ENCODE assay signal across 11 cellular contexts in the genomic region with DNA sequence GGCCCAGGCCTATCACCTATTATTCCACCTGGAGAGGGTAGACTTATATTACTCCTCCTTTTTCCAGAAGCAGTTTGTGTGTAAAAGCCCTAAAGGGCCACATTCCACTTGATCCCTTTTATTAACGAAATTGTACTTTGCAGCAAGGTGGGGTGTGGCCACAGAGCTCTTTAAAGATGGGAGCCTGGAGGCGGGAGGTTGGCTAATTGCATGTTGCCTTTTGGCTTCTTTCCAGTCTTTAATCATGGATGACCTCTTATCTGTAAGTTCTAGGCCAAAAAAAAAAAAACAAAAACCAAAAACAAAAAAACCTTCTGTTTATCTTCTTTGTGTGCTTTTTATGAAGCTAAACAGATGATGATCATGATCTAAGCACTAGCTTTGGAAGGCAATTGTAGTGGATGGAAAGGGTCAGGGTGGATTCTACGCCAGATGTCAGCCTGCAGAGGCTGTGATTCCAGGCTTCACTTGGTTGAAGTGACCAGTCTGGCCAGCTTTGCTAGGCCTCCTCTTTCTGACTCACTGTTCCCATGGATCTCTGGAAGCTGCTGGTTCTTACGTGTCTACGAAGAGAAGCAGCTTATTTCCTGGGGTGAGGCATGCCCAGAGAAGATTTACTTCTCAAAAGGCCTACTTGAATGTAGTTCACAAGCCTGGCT.
DNase-seq lines count a peak whose midpoint lies in the region; ATAC-seq and TF ChIP-seq lines count a peak whose summit lies in the region.
"Had no signal": no experiment of that assay in that cellular context is flagged by ENCODE, and none has a peak within 500 bp of the region (broad histone marks: within the 10 kb centered on the region; RNA-seq: fewer than 3 reads in every experiment).

No MANE protein-coding gene starts in this region.

- DNase-seq in GM04504 (ENCODE audit: low read depth) (peak; percentile 94), ascending aorta (ENCODE audit: low spot score in 2 of 2) (peak; percentile 47 to 89), right cardiac atrium (peak; percentile 65 to 75 (median 66)), GM19238 (ENCODE audit: insufficient read length, low spot score) (no peak), SK-N-DZ (ENCODE audit: low spot score) (no peak)
- no peak for DNase-seq in activated naive CD8-positive, alpha-beta T cell treated with anti-CD3 and anti-CD28 coated beads for 36 hours
- DNase-seq: activated CD8-positive, alpha-beta T cell treated with anti-CD3 and anti-CD28 coated beads for 36 hours; GOT3 had no signal

- H3K9me3 ChIP-seq in ascending aorta (no peaks in the 10 kb centered on the region), right cardiac atrium (ENCODE audit: control insufficient read depth, low read length) (no peaks in the 10 kb centered on the region), skeletal muscle tissue (ENCODE audit: control insufficient read depth in 3 of 3, low read length in 3 of 3) (no peaks in the 10 kb centered on the region)

- TF ChIP-seq CTCF in ascending aorta (IDR thresholded peaks at IDR 0.05), result no peak

- 40% methylated on average over 5 of the region's 5 CpGs for WGBS in right cardiac atrium

- H3K27me3 Mint-ChIP-seq in activated naive CD8-positive, alpha-beta T cell treated with anti-CD3 and anti-CD28 coated beads for 36 hours, result no peaks in the 10 kb centered on the region

- H3K9me3 Mint-ChIP-seq in activated naive CD8-positive, alpha-beta T cell treated with anti-CD3 and anti-CD28 coated beads for 36 hours, result no peaks in the 10 kb centered on the region
- H3K9me3 Mint-ChIP-seq: activated CD8-positive, alpha-beta T cell treated with anti-CD3 and anti-CD28 coated beads for 36 hours had no signal

- H3K4me1 ChIP-seq in ascending aorta (peaks cover 0 to 19% of the 10 kb centered on the region in 2 donors), right cardiac atrium (ENCODE audit: control insufficient read depth, insufficient read depth, low read length) (peaks cover 17% of the 10 kb centered on the region), skeletal muscle tissue (ENCODE audit: control insufficient read depth in 3 of 3, insufficient read depth in 3 of 3, low read length in 3 of 3) (peaks cover 20 to 27% (median 25%) of the 10 kb centered on the region in 3 donors)

- H3K36me3 ChIP-seq in ascending aorta, result no peaks in the 10 kb centered on the region
- H3K36me3 ChIP-seq in skeletal muscle tissue (ENCODE audit: control insufficient read depth in 3 of 3, insufficient read depth in 3 of 3, low read length in 3 of 3), result no peaks in the 10 kb centered on the region

- H3K4me1 Mint-ChIP-seq in activated naive CD8-positive, alpha-beta T cell treated with anti-CD3 and anti-CD28 coated beads for 36 hours, result no peaks in the 10 kb centered on the region

- no peak overlapping the region for H3K9ac ChIP-seq in skeletal muscle tissue (ENCODE audit: low read depth in 1 of 3, low read length in 3 of 3)

- intact Hi-C loops in ascending aorta (cut with DNase I), result loop anchor here (2.0 to 5.0 kb wide), 2 partner anchors 17 to 42 kb away; no protein-coding TSS in a partner anchor
- intact Hi-C loops in right cardiac atrium (cut with DNase I), result no loop called here

- ATAC-seq in right cardiac atrium, result peak; percentile 88 to 93
- ATAC-seq in HG02588 (IDR thresholded peaks at IDR 0.05; ENCODE audit: unreplicated experiment), result no peak
- ATAC-seq: activated CD8-positive, alpha-beta T cell treated with anti-CD3 and anti-CD28 coated beads for 36 hours had no signal

- H3K27ac ChIP-seq in ascending aorta (peak overlapping the region; percentile 78 to 84), right cardiac atrium (ENCODE audit: low read length) (peak overlapping the region; percentile 4), skeletal muscle tissue (ENCODE audit: low read depth, low read length) (peak overlapping the region; percentile 45)

- H3K4me3 Mint-ChIP-seq in activated naive CD8-positive, alpha-beta T cell treated with anti-CD3 and anti-CD28 coated beads for 36 hours, result no peak overlapping the region
- H3K4me3 Mint-ChIP-seq: activated CD8-positive, alpha-beta T cell treated with anti-CD3 and anti-CD28 coated beads for 36 hours had no signal

- no peak overlapping the region for H3K27ac Mint-ChIP-seq in activated naive CD8-positive, alpha-beta T cell treated with anti-CD3 and anti-CD28 coated beads for 36 hours
- H3K27ac Mint-ChIP-seq: activated CD8-positive, alpha-beta T cell treated with anti-CD3 and anti-CD28 coated beads for 36 hours had no signal

- H3K27me3 ChIP-seq in ascending aorta, result no peaks in the 10 kb centered on the region
- no peaks in the 10 kb centered on the region for H3K27me3 ChIP-seq in right cardiac atrium (ENCODE audit: control insufficient read depth, insufficient read depth)
- H3K27me3 ChIP-seq in skeletal muscle tissue (ENCODE audit: control insufficient read depth in 3 of 3, insufficient read depth in 3 of 3, low read length in 3 of 3), result no peaks in the 10 kb centered on the region
- H3K27me3 ChIP-seq: dorsolateral prefrontal cortex had no signal

- H3K36me3 Mint-ChIP-seq in activated naive CD8-positive, alpha-beta T cell treated with anti-CD3 and anti-CD28 coated beads for 36 hours, result no peaks in the 10 kb centered on the region

- no peak overlapping the region for H3K4me3 ChIP-seq in ascending aorta
- H3K4me3 ChIP-seq in right cardiac atrium (ENCODE audit: low read length), result no peak overlapping the region
- H3K4me3 ChIP-seq in skeletal muscle tissue (ENCODE audit: low read length in 3 of 3), result no peak overlapping the region
- H3K4me3 ChIP-seq: dorsolateral prefrontal cortex had no signal

Comparison
In these comparisons a context has a peak if more than half of its experiments do, and no peak if none do; other contexts are left out.
1. DNase-seq: peak in GM04504 (single experiment), ascending aorta (2 of 2) and right cardiac atrium (3 of 3); none in GM19238 (single experiment), activated naive CD8-positive, alpha-beta T cell treated with anti-CD3 and anti-CD28 coated beads for 36 hours (single experiment) and SK-N-DZ (single experiment).
2. H3K27ac ChIP-seq: peak in every context shown above with its lines; median percentile 81 in ascending aorta; 45 in skeletal muscle tissue; 4 in right cardiac atrium.